ENCODE assay signal across 8 cellular contexts in the genomic region with DNA sequence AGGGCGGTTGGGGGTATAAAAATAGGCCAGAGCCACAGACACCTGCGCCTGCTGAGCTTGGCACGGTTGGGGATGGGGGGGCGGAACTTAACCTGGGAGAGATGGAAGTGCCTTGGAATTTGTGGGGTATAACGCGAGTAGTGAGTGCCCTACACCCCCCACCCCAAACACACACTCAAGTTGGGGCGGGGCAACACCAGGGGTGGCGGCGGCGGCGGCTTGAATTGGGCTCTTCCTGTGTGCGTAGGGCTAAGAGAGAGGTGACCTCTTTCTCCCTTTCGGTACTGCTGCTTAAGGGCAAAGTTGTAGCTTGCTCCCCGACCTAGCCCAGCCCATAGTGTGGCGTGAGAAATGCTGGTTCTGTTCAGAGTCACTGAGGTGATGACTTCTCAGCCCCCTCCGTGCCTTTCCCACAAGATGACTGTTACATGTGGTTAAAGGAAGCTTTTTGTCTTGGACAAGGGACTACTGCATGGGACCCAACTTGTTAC. TPM values are rescaled to one million over a fixed set of nuclear protein-coding genes. Genes with fewer than 3 reads are reported as not detected.
DNase-seq lines count a peak whose midpoint lies in the region; ATAC-seq and TF ChIP-seq lines count a peak whose summit lies in the region.

No MANE protein-coding gene starts in this region.

- H3K9ac ChIP-seq in neural cell (ENCODE audit: low read length): peak overlapping the region; percentile 47

- H3K27ac ChIP-seq in neural cell (ENCODE audit: low read length): no peak overlapping the region

- H3K27ac Mint-ChIP-seq in activated CD8-positive, alpha-beta T cell treated with anti-CD3 and anti-CD28 coated beads, Interleukin-2, amount 10 ng/mL, durations not matched to agents 7 days and 5 days: peak overlapping the region; percentile 94
- H3K27ac Mint-ChIP-seq in type B pancreatic cell: peak overlapping the region; percentile 94

- H3K4me3 ChIP-seq in epithelial cell of proximal tubule (ENCODE audit: low read depth, low read length) (peak overlapping the region; percentile 76), neural cell (ENCODE audit: low read length) (peak overlapping the region; percentile 85)

- peak; percentile 44 for ATAC-seq in GM21786 (IDR thresholded peaks at IDR 0.05; ENCODE audit: unreplicated experiment)
- ATAC-seq in activated CD8-positive, alpha-beta T cell treated with anti-CD3 and anti-CD28 coated beads, Interleukin-2, amount 10 ng/mL, durations not matched to agents 7 days and 5 days: peak; percentile 43

- no peaks in the 10 kb centered on the region for H3K27me3 ChIP-seq in neural cell (ENCODE audit: insufficient read depth, low read depth, low read length)

- H3K9me2 ChIP-seq in neural cell (ENCODE audit: insufficient read depth, low read length): no peaks in the 10 kb centered on the region

- no peaks in the 10 kb centered on the region for H3K36me3 ChIP-seq in neural cell (ENCODE audit: insufficient read depth, low read length)

- peak overlapping the region; percentile 30 for H3K4me2 ChIP-seq in neural cell (ENCODE audit: low read length)

- TF ChIP-seq RAD21 in neural cell (conservative IDR thresholded peaks at IDR 0.05): no peak

- peaks cover 19% of the 10 kb centered on the region for H3K36me3 Mint-ChIP-seq in activated CD8-positive, alpha-beta T cell treated with anti-CD3 and anti-CD28 coated beads, Interleukin-2, amount 10 ng/mL, durations not matched to agents 7 days and 5 days (ENCODE audit: low read depth)
- H3K36me3 Mint-ChIP-seq in type B pancreatic cell: peaks cover 14% of the 10 kb centered on the region

- H3K9me3 Mint-ChIP-seq in activated CD8-positive, alpha-beta T cell treated with anti-CD3 and anti-CD28 coated beads, Interleukin-2, amount 10 ng/mL, durations not matched to agents 7 days and 5 days (ENCODE audit: insufficient read depth): no peaks in the 10 kb centered on the region
- H3K9me3 Mint-ChIP-seq in type B pancreatic cell: no peaks in the 10 kb centered on the region

- no peaks in the 10 kb centered on the region for H3F3A ChIP-seq in neural cell (ENCODE audit: insufficient read depth, low read length, poor library complexity, severe bottlenecking)

- DNase-seq in GM03348 (ENCODE audit: low spot score): peak; percentile 0
- DNase-seq in Kasumi-1 (lab: John Stamatoyannopoulos, UW): peak; percentile 20 to 26
- peak; percentile 66 for DNase-seq in activated CD8-positive, alpha-beta T cell treated with anti-CD3 and anti-CD28 coated beads, Interleukin-2, amount 10 ng/mL, durations not matched to agents 7 days and 5 days
- DNase-seq in epithelial cell of proximal tubule (ENCODE audit: low read depth): no peak
- no peak for DNase-seq in type B pancreatic cell (ENCODE audit: extremely low spot score, unreplicated experiment)
- DNase-seq in EL: no peak

- no peaks in the 10 kb centered on the region for H3K9me3 ChIP-seq in neural cell (ENCODE audit: low read length)

- TF ChIP-seq EP300 in neural cell (conservative IDR thresholded peaks at IDR 0.05; ENCODE audit: poor library complexity, severe bottlenecking): no peak

- no peaks in the 10 kb centered on the region for H3K27me3 Mint-ChIP-seq in activated CD8-positive, alpha-beta T cell treated with anti-CD3 and anti-CD28 coated beads, Interleukin-2, amount 10 ng/mL, durations not matched to agents 7 days and 5 days (ENCODE audit: low read depth)
- no peaks in the 10 kb centered on the region for H3K27me3 Mint-ChIP-seq in type B pancreatic cell

- CTCF ChIA-PET in activated CD8-positive, alpha-beta T cell treated with anti-CD3 and anti-CD28 coated beads, Interleukin-2, amount 10 ng/mL, durations not matched to agents 7 days and 5 days (lab: Charles Lee): interaction anchor here (0.9 to 1.1 kb wide), 4 partner anchors 10 to 195 kb away, joined by 3 to 4 read pairs (median 4); partner anchors contain the start of gene RAP2C

- H2AFZ ChIP-seq in neural cell (ENCODE audit: low read depth, low read length): no peak overlapping the region

- TF ChIP-seq CTCF in epithelial cell of proximal tubule (conservative IDR thresholded peaks at IDR 0.05; ENCODE audit: low read depth, low read length): no peak
- no peak for TF ChIP-seq CTCF in neural cell (IDR thresholded peaks at IDR 0.05; ENCODE audit: poor library complexity, severe bottlenecking)
- TF ChIP-seq CTCF in type B pancreatic cell (conservative IDR thresholded peaks at IDR 0.05): no peak

- H3K79me2 ChIP-seq in neural cell (replicated peaks; ENCODE audit: insufficient read depth, low read length): peaks cover 17% of the 10 kb centered on the region

- POLR2A ChIA-PET in activated CD8-positive, alpha-beta T cell treated with anti-CD3 and anti-CD28 coated beads, Interleukin-2, amount 10 ng/mL, durations not matched to agents 7 days and 5 days (lab: Charles Lee): interaction anchor here (0.6 to 1.5 kb wide), 9 partner anchors 9 to 1685 kb away, joined by 3 to 9 read pairs (median 4); partner anchors contain the start of gene RAP2C

- H4K20me1 ChIP-seq in neural cell (ENCODE audit: insufficient read depth): no peaks in the 10 kb centered on the region

- peaks cover 43% of the 10 kb centered on the region for H3K4me1 Mint-ChIP-seq in activated CD8-positive, alpha-beta T cell treated with anti-CD3 and anti-CD28 coated beads, Interleukin-2, amount 10 ng/mL, durations not matched to agents 7 days and 5 days (ENCODE audit: low read depth)
- H3K4me1 Mint-ChIP-seq in type B pancreatic cell (ENCODE audit: unreplicated experiment): peaks cover 37% of the 10 kb centered on the region

- H3K4me3 Mint-ChIP-seq in activated CD8-positive, alpha-beta T cell treated with anti-CD3 and anti-CD28 coated beads, Interleukin-2, amount 10 ng/mL, durations not matched to agents 7 days and 5 days: peak overlapping the region; percentile 91
- H3K4me3 Mint-ChIP-seq in type B pancreatic cell: peak overlapping the region; percentile 100

TF ChIP-seq in neural cell, 6 proteins besides CTCF, POLR2A, EP300 and RAD21:
- TF ChIP-seq MXI1 (conservative IDR thresholded peaks at IDR 0.05; ENCODE audit: poor library complexity, severe bottlenecking): no peak
- TF ChIP-seq EZH2 (IDR thresholded peaks at IDR 0.05; ENCODE audit: borderline replicate concordance, insufficient read depth, low read length, poor library complexity, severe bottlenecking): no peak
- no peak for TF ChIP-seq POLR2AphosphoS5 (IDR thresholded peaks at IDR 0.05)
- TF ChIP-seq, protein P1, sequence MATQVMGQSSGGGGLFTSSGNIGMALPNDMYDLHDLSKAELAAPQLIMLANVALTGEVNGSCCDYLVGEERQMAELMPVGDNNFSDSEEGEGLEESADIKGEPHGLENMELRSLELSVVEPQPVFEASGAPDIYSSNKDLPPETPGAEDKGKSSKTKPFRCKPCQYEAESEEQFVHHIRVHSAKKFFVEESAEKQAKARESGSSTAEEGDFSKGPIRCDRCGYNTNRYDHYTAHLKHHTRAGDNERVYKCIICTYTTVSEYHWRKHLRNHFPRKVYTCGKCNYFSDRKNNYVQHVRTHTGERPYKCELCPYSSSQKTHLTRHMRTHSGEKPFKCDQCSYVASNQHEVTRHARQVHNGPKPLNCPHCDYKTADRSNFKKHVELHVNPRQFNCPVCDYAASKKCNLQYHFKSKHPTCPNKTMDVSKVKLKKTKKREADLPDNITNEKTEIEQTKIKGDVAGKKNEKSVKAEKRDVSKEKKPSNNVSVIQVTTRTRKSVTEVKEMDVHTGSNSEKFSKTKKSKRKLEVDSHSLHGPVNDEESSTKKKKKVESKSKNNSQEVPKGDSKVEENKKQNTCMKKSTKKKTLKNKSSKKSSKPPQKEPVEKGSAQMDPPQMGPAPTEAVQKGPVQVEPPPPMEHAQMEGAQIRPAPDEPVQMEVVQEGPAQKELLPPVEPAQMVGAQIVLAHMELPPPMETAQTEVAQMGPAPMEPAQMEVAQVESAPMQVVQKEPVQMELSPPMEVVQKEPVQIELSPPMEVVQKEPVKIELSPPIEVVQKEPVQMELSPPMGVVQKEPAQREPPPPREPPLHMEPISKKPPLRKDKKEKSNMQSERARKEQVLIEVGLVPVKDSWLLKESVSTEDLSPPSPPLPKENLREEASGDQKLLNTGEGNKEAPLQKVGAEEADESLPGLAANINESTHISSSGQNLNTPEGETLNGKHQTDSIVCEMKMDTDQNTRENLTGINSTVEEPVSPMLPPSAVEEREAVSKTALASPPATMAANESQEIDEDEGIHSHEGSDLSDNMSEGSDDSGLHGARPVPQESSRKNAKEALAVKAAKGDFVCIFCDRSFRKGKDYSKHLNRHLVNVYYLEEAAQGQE (IDR thresholded peaks at IDR 0.05; ENCODE audit: borderline replicate concordance): no peak
- no peak for TF ChIP-seq TAF1 (IDR thresholded peaks at IDR 0.05; ENCODE audit: low read depth)
- TF ChIP-seq SMC3 (conservative IDR thresholded peaks at IDR 0.05; ENCODE audit: poor library complexity): no peak

RNA-seq across cellular contexts. Expression of gene STK26, which starts 0.8 kb away (rescaled TPM):
- total RNA-seq in activated CD8-positive, alpha-beta T cell treated with anti-CD3 and anti-CD28 coated beads, Interleukin-2, amount 10 ng/mL, durations not matched to agents 7 days and 5 days: 10 to 100 TPM; 56.0 to 60.2 TPM
- 23.7 and 33.2 TPM in 2 replicates for total RNA-seq in epithelial cell of proximal tubule
- 8.1 and 8.8 TPM in 2 replicates for polyA plus RNA-seq in neural cell
- 7.1 and 9.7 TPM in 2 replicates for polyA minus RNA-seq in neural cell
- 50.6 and 64.3 TPM in 2 replicates for total RNA-seq in type B pancreatic cell (ENCODE audit: low replicate concordance)

Comparison
In these comparisons a context has a peak if more than half of its experiments do, and no peak if none do; other contexts are left out.
1. DNase-seq: peak in GM03348 (single experiment), Kasumi-1 (2 of 2) and activated CD8-positive, alpha-beta T cell treated with anti-CD3 and anti-CD28 coated beads, Interleukin-2, amount 10 ng/mL, durations not matched to agents 7 days and 5 days (single experiment); none in epithelial cell of proximal tubule (single experiment), type B pancreatic cell (single experiment) and EL (single experiment).